8 cellular contexts compared by ENCODE assay signal in genomic region chr1:15523104-15523921, GRCh38. TPM values are rescaled to one million over a fixed set of nuclear protein-coding genes. Genes with fewer than 3 reads are reported as not detected.
DNase-seq lines count a peak whose midpoint lies in the region; ATAC-seq and TF ChIP-seq lines count a peak whose summit lies in the region.

No MANE protein-coding gene starts in this region.

- no peaks in the 10 kb centered on the region for H3K27me3 ChIP-seq in CD4-positive, alpha-beta T cell (ENCODE audit: control insufficient read depth, insufficient read depth, low read length)
- H3K27me3 ChIP-seq in endodermal cell (ENCODE audit: control insufficient read depth, insufficient read depth, low read length, poor library complexity, severe bottlenecking) = no peaks in the 10 kb centered on the region
- H3K27me3 ChIP-seq in neuronal stem cell (ENCODE audit: control insufficient read depth in 3 of 3, insufficient read depth in 3 of 3, low read depth in 1 of 3, low read length in 3 of 3) = no peaks in the 10 kb centered on the region

- H4K91ac ChIP-seq in neuronal stem cell (ENCODE audit: low read depth, low read length, poor library complexity) = no peak overlapping the region

- no peak overlapping the region for H2AK5ac ChIP-seq in neuronal stem cell (ENCODE audit: low read depth, low read length)

- H3K4me3 ChIP-seq in endodermal cell (ENCODE audit: low read length) = peak overlapping the region; percentile 89
- peak overlapping the region; percentile 81 to 83 for H3K4me3 ChIP-seq in neuronal stem cell (ENCODE audit: low read length in 2 of 2)

- peak overlapping the region; percentile 100 for H3K27ac Mint-ChIP-seq in CD4-positive, alpha-beta T cell
- H3K27ac Mint-ChIP-seq in endodermal cell = peak overlapping the region; percentile 88

- no peaks in the 10 kb centered on the region for H3K9me3 Mint-ChIP-seq in CD4-positive, alpha-beta T cell
- H3K9me3 Mint-ChIP-seq in endodermal cell = no peaks in the 10 kb centered on the region

- no peak overlapping the region for H2BK120ac ChIP-seq in neuronal stem cell (ENCODE audit: low read depth, low read length)

- H2BK12ac ChIP-seq in neuronal stem cell (ENCODE audit: low read length) = no peak overlapping the region

- peaks cover 19% of the 10 kb centered on the region for H3K36me3 Mint-ChIP-seq in CD4-positive, alpha-beta T cell (ENCODE audit: low read depth)
- H3K36me3 Mint-ChIP-seq in endodermal cell (ENCODE audit: low read depth) = peaks cover 2% of the 10 kb centered on the region

- CTCF ChIA-PET in CD4-positive, alpha-beta T cell (lab: Charles Lee) = no interaction called here

- H3K14ac ChIP-seq in neuronal stem cell (ENCODE audit: low read length) = no peak overlapping the region

- H3K9ac ChIP-seq in endodermal cell (ENCODE audit: extremely low read depth, low read length, poor library complexity, severe bottlenecking) (peak overlapping the region; percentile 63), neuronal stem cell (ENCODE audit: low read depth, low read length, poor library complexity) (peak overlapping the region; percentile 91)

- peak overlapping the region; percentile 68 for H3K4me2 ChIP-seq in neuronal stem cell (ENCODE audit: insufficient read depth, low read length, poor library complexity, severe bottlenecking)

- H3K18ac ChIP-seq in neuronal stem cell (ENCODE audit: low read length) = no peak overlapping the region

- H3K4me1 Mint-ChIP-seq in CD4-positive, alpha-beta T cell (ENCODE audit: low read depth) = peaks cover 61% of the 10 kb centered on the region
- peaks cover 30% of the 10 kb centered on the region for H3K4me1 Mint-ChIP-seq in endodermal cell

- no peak overlapping the region for H3K23ac ChIP-seq in neuronal stem cell (ENCODE audit: low read depth, low read length, poor library complexity)

- H3K27me3 Mint-ChIP-seq in CD4-positive, alpha-beta T cell = no peaks in the 10 kb centered on the region
- no peaks in the 10 kb centered on the region for H3K27me3 Mint-ChIP-seq in endodermal cell (ENCODE audit: insufficient read depth)

- H3K9me3 ChIP-seq in CD4-positive, alpha-beta T cell (ENCODE audit: control insufficient read depth, low read length) = no peaks in the 10 kb centered on the region
- H3K9me3 ChIP-seq in endodermal cell (ENCODE audit: control insufficient read depth, low read length) = no peaks in the 10 kb centered on the region
- no peaks in the 10 kb centered on the region for H3K9me3 ChIP-seq in neuronal stem cell (replicated peaks in 1 of 2; ENCODE audit: control insufficient read depth in 2 of 2, insufficient read depth in 1 of 2, low read depth in 1 of 2, low read length in 2 of 2)

- DNase-seq in CD4-positive, alpha-beta T cell = no peak
- DNase-seq in NOMO-1 treated with dmso at 0.1 percent for 144 hours (lab: John Stamatoyannopoulos, UW; ENCODE audit: unreplicated experiment) (peak; percentile 4), endodermal cell (peak; percentile 37), neuronal stem cell (ENCODE audit: low spot score) (no peak), T-helper 9 cell (no peak), NCI-H1694 (lab: John Stamatoyannopoulos, UW) (no peak)

- H2BK5ac ChIP-seq in neuronal stem cell (ENCODE audit: low read length) = no peak overlapping the region

- H3K27ac ChIP-seq in CD4-positive, alpha-beta T cell (ENCODE audit: low read depth, low read length) = peak overlapping the region; percentile 94
- H3K27ac ChIP-seq in endodermal cell (ENCODE audit: low read depth, low read length) (peak overlapping the region; percentile 62), neuronal stem cell (replicated peaks; ENCODE audit: low read length) (peak overlapping the region; percentile 77)

- POLR2A ChIA-PET in CD4-positive, alpha-beta T cell (lab: Charles Lee) = interaction anchor here (0.6 to 1.0 kb wide), 5 partner anchors 80 to 380 kb away, joined by 3 to 4 read pairs (median 3); partner anchors contain the start of genes CTRC and SPEN

- no peak for TF ChIP-seq CTCF in CD4-positive, alpha-beta T cell (IDR thresholded peaks at IDR 0.05)
- TF ChIP-seq CTCF in endodermal cell (conservative IDR thresholded peaks at IDR 0.05) = no peak

- peak overlapping the region; percentile 96 for H3K4me3 Mint-ChIP-seq in CD4-positive, alpha-beta T cell
- H3K4me3 Mint-ChIP-seq in endodermal cell = peak overlapping the region; percentile 82

- no peak overlapping the region for H2BK15ac ChIP-seq in neuronal stem cell (ENCODE audit: low read length)

- H2AFZ ChIP-seq in neuronal stem cell (ENCODE audit: low read length) = peak overlapping the region; percentile 99

- WGBS in endodermal cell (ENCODE audit: insufficient coverage in 1 of 2, insufficient read length in 1 of 2), 2 experiments = 65 to 66% methylated on average over 12 of the region's 12 CpGs
- WGBS in neuronal stem cell (ENCODE audit: extremely low coverage in 2 of 2, insufficient read length in 2 of 2, insufficient replicate concordance in 1 of 2), 2 donors = no CpG with 5 or more reads among the region's 12 CpGs

- H3K79me1 ChIP-seq in neuronal stem cell (ENCODE audit: low read depth, low read length) = no peaks in the 10 kb centered on the region

- ATAC-seq in CD4-positive, alpha-beta T cell (ENCODE audit: poor library complexity) = no peak
- ATAC-seq in GM21528 (IDR thresholded peaks at IDR 0.05; ENCODE audit: low FRiP score, unreplicated experiment) (no peak), GM18520 (IDR thresholded peaks at IDR 0.05; ENCODE audit: unreplicated experiment) (no peak)

- no peak overlapping the region for H3K4ac ChIP-seq in neuronal stem cell (ENCODE audit: low read length)

- no peaks in the 10 kb centered on the region for H3K4me1 ChIP-seq in endodermal cell (ENCODE audit: control insufficient read depth, insufficient read depth, low read length)
- peaks cover 4 to 11% of the 10 kb centered on the region in 2 donors for H3K4me1 ChIP-seq in neuronal stem cell (ENCODE audit: control insufficient read depth in 2 of 2, insufficient read depth in 1 of 2, low read depth in 1 of 2, low read length in 2 of 2)

- H3K36me3 ChIP-seq in endodermal cell (ENCODE audit: control insufficient read depth, insufficient read depth, low read length) (no peaks in the 10 kb centered on the region), neuronal stem cell (replicated peaks in 1 of 2; ENCODE audit: control insufficient read depth in 2 of 2, insufficient read depth in 2 of 2, low read length in 2 of 2) (no peaks in the 10 kb centered on the region)

- intact Hi-C loops in CD4-positive, alpha-beta T cell (cut with DNase I, micrococcal nuclease) = loop anchor here (5.0 to 10.0 kb wide), 2 partner anchors 714 to 1381 kb away; partner anchors contain the start of gene CPLANE2 (in 1 of the 2)

- H4K8ac ChIP-seq in neuronal stem cell (ENCODE audit: low read depth, low read length) = no peak overlapping the region

RNA-seq across cellular contexts. Expression of gene CASP9, which starts 0.7 kb away (rescaled TPM):
- 10 to 100 TPM; 15.7 to 18.0 TPM for total RNA-seq in CD4-positive, alpha-beta T cell
- 10 to 100 TPM; 15.5 to 16.1 TPM for total RNA-seq in endodermal cell
- 11.4 TPM for polyA plus RNA-seq in endodermal cell (2013, experiment 1 of 2)
- 9.0 TPM for polyA plus RNA-seq in endodermal cell (2013, experiment 2 of 2)
- polyA plus RNA-seq in neuronal stem cell (2013, experiment 1 of 2) = 7.5 TPM
- 6.9 TPM for polyA plus RNA-seq in neuronal stem cell (2013, experiment 2 of 2)

RNA-seq across cellular contexts. Expression of gene DNAJC16, which starts 3.3 kb away (rescaled TPM):
- total RNA-seq in CD4-positive, alpha-beta T cell = 10 to 100 TPM in 1 of 2 experiments, 1 to 10 TPM in 1; 8.2 to 10.4 TPM
- 10 to 100 TPM; 23.1 to 31.6 TPM for total RNA-seq in endodermal cell
- 11.8 TPM for polyA plus RNA-seq in endodermal cell (2013, experiment 1 of 2)
- polyA plus RNA-seq in endodermal cell (2013, experiment 2 of 2) = 10.7 TPM
- 10.1 TPM for polyA plus RNA-seq in neuronal stem cell (2013, experiment 1 of 2)
- 10.0 TPM for polyA plus RNA-seq in neuronal stem cell (2013, experiment 2 of 2)

RNA-seq across cellular contexts. Expression of gene CELA2B, which starts 47.4 kb away (rescaled TPM):
- total RNA-seq in CD4-positive, alpha-beta T cell = not detected
- not detected for total RNA-seq in endodermal cell
- polyA plus RNA-seq in endodermal cell (2013, experiment 1 of 2) = not detected
- not detected for polyA plus RNA-seq in endodermal cell (2013, experiment 2 of 2)
- not detected for polyA plus RNA-seq in neuronal stem cell (2013, experiment 1 of 2)
- not detected for polyA plus RNA-seq in neuronal stem cell (2013, experiment 2 of 2)

Comparison
In these comparisons a context has a peak if more than half of its experiments do, and no peak if none do; other contexts are left out.
1. DNase-seq: peak in NOMO-1 treated with dmso at 0.1 percent for 144 hours (single experiment) and endodermal cell (single experiment); none in CD4-positive, alpha-beta T cell (0 of 10), neuronal stem cell (single experiment), T-helper 9 cell (single experiment) and NCI-H1694 (single experiment).
2. Peak in every context shown above with its lines, with median percentiles within 50 percentile points of each other: H3K27ac ChIP-seq.